In genomic region chr7:100266576-100267354, GRCh38 we compare ENCODE assay signal across 1 cellular context.
TF ChIP-seq lines count a peak whose summit lies in the region.

No MANE protein-coding gene starts in this region.

TF ChIP-seq in endothelial cell of umbilical vein, 7 proteins besides CTCF, POLR2A, EP300 and RAD21:
- TF ChIP-seq GATA2 (IDR thresholded peaks at IDR 0.05; ENCODE audit: insufficient read depth, insufficient read length, low read depth, low read length): no peak
- TF ChIP-seq POLR2AphosphoS5 (IDR thresholded peaks at IDR 0.05; ENCODE audit: insufficient read depth, low read depth, low read length): no peak
- TF ChIP-seq MAX (IDR thresholded peaks at IDR 0.05; ENCODE audit: insufficient read depth, insufficient read length): no peak
- no peak for TF ChIP-seq EZH2 (IDR thresholded peaks at IDR 0.05; ENCODE audit: borderline replicate concordance, low read depth, low read length, severe bottlenecking)
- no peak for TF ChIP-seq JUN (IDR thresholded peaks at IDR 0.05; ENCODE audit: borderline replicate concordance, insufficient read depth, insufficient read length, low read depth)
- no peak for TF ChIP-seq FOS (IDR thresholded peaks at IDR 0.05; ENCODE audit: borderline replicate concordance, insufficient read depth, low read length)
- no peak for TF ChIP-seq MYC (IDR thresholded peaks at IDR 0.05; ENCODE audit: low read depth, low read length)
TF ChIP-seq in endothelial cell of umbilical vein: peak in this region for 0.
